In the genomic region with DNA sequence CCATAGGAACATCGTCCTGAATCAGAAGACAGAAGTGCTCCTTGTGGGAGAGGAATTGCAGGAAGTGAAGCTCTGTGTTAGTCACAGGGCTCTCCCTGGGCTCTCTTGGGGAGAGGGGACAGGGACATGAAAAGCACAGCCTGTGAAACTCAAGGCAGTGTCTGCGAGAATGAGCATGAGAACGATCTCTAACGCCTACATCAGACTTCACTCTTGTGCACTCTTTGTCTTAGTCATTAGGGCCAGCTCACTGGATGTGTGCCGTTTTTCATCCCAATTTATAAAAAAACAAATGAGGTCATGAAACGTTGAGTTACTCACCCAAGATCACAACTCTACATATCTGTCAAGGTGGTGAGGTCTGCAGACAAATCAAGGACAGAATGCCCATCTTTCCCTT, we compare ENCODE assay signal across 26 cellular contexts. TPM values are rescaled to one million over a fixed set of nuclear protein-coding genes. Genes with fewer than 3 reads are reported as not detected.
A peak's percentile ranks its signal among the peaks of the same experiment; 100 is the strongest.
DNase-seq lines count a peak whose midpoint lies in the region; ATAC-seq and TF ChIP-seq lines count a peak whose summit lies in the region.
"Had no signal": no experiment of that assay in that cellular context is flagged by ENCODE, and none has a peak within 500 bp of the region (broad histone marks: within the 10 kb centered on the region; RNA-seq: fewer than 3 reads in every experiment).

No MANE protein-coding gene starts in this region.

- no peaks in the 10 kb centered on the region for H3K4me1 Mint-ChIP-seq in activated naive CD4-positive, alpha-beta T cell treated with anti-CD3 and anti-CD28 coated beads for 36 hours (ENCODE audit: low read depth)

- H3K9me3 Mint-ChIP-seq in activated naive CD4-positive, alpha-beta T cell treated with anti-CD3 and anti-CD28 coated beads for 36 hours = peaks cover 8% of the 10 kb centered on the region

- TF ChIP-seq CTCF in fibroblast of pulmonary artery (IDR thresholded peaks at IDR 0.05; ENCODE audit: low read length, missing control alignments) = no peak

- DNase-seq in ELR (ENCODE audit: low read depth) (peak; percentile 69), NCI-H226 (peak; percentile 8), fibroblast of pulmonary artery (ENCODE audit: low read depth) (peak; percentile 17), renal cortical epithelial cell (ENCODE audit: low read depth) (peak; percentile 9), SIG-M5 treated with dmso at 0.1 percent for 504 hours (lab: John Stamatoyannopoulos, UW; ENCODE audit: unreplicated experiment) (no peak), NOMO-1 (lab: John Stamatoyannopoulos, UW; ENCODE audit: unreplicated experiment in 2 of 2) (no peak)
- DNase-seq in activated naive CD4-positive, alpha-beta T cell treated with anti-CD3 and anti-CD28 coated beads for 36 hours = no peak
- DNase-seq: activated CD4-positive, alpha-beta T cell treated with anti-CD3 and anti-CD28 coated beads for 1 hour; activated CD8-positive, alpha-beta T cell treated with anti-CD3 and anti-CD28 coated beads, Interleukin-2, amount 10 ng/mL, durations not matched to agents 7 days and 5 days; activated gamma-delta T cell; CD4-positive, CD25-positive, alpha-beta regulatory T cell; colonic mucosa; effector memory CD8-positive, alpha-beta T cell; GF-D8; H9; NCI-H1694; NCI-H2171; NCI-H524 treated with DMSO at 0.1 percent for 48 hours; NK-92 treated with Interleukin-12 subunit alpha and Interleukin-12 subunit beta, amount 100 ng/mL, for 24 hours; right lobe of liver; SJCRH30; T-helper 1 cell had no signal

- H3K27me3 Mint-ChIP-seq in activated naive CD4-positive, alpha-beta T cell treated with anti-CD3 and anti-CD28 coated beads for 36 hours (ENCODE audit: low read depth) = peaks cover 62% of the 10 kb centered on the region

- peaks cover 2% of the 10 kb centered on the region for H3K36me3 Mint-ChIP-seq in activated naive CD4-positive, alpha-beta T cell treated with anti-CD3 and anti-CD28 coated beads for 36 hours (ENCODE audit: low read depth)
- H3K36me3 Mint-ChIP-seq: CD4-positive, CD25-positive, alpha-beta regulatory T cell had no signal

- intact Hi-C loops in activated naive CD4-positive, alpha-beta T cell treated with anti-CD3 and anti-CD28 coated beads for 36 hours (cut with micrococcal nuclease) = no loop called here

- ATAC-seq in GM21619 (IDR thresholded peaks at IDR 0.05; ENCODE audit: unreplicated experiment) = no peak
- ATAC-seq: activated CD8-positive, alpha-beta T cell treated with anti-CD3 and anti-CD28 coated beads, Interleukin-2, amount 10 ng/mL, durations not matched to agents 7 days and 5 days; effector memory CD8-positive, alpha-beta T cell; natural killer cell treated with Interleukin-12 subunit alpha and Interleukin-12 subunit beta and Interleukin-15 and Interleukin-18, amount 100 ng/mL, for 72 hours; Panc1; right lobe of liver had no signal

- no peak overlapping the region for H3K27ac Mint-ChIP-seq in activated naive CD4-positive, alpha-beta T cell treated with anti-CD3 and anti-CD28 coated beads for 36 hours
- H3K27ac Mint-ChIP-seq: activated CD8-positive, alpha-beta T cell treated with anti-CD3 and anti-CD28 coated beads, Interleukin-2, amount 10 ng/mL, durations not matched to agents 7 days and 5 days; CD4-positive, CD25-positive, alpha-beta regulatory T cell; effector memory CD8-positive, alpha-beta T cell; H9; natural killer cell treated with Interleukin-12 subunit alpha and Interleukin-12 subunit beta and Interleukin-15 and Interleukin-18, amount 100 ng/mL, for 72 hours; stimulated activated naive CD8-positive, alpha-beta T cell treated with anti-CD3 and anti-CD28 coated beads, Interleukin-15, Interleukin-2, amounts not matched to agents 100 ng/mL and 50 ng/mL, for 24 hours had no signal

- CTCF ChIA-PET in activated naive CD4-positive, alpha-beta T cell treated with anti-CD3 and anti-CD28 coated beads for 36 hours (lab: Charles Lee) = no interaction called here

- H3K4me3 ChIP-seq in fibroblast of pulmonary artery (replicated peaks; ENCODE audit: low read depth, low read length) = no peak overlapping the region
- H3K4me3 ChIP-seq: colonic mucosa, right lobe of liver, SJCRH30 had no signal

- no peak overlapping the region for H3K4me3 Mint-ChIP-seq in activated naive CD4-positive, alpha-beta T cell treated with anti-CD3 and anti-CD28 coated beads for 36 hours
- H3K4me3 Mint-ChIP-seq: activated CD8-positive, alpha-beta T cell treated with anti-CD3 and anti-CD28 coated beads, Interleukin-2, amount 10 ng/mL, durations not matched to agents 7 days and 5 days; CD4-positive, CD25-positive, alpha-beta regulatory T cell; effector memory CD8-positive, alpha-beta T cell; H9; natural killer cell treated with Interleukin-12 subunit alpha and Interleukin-12 subunit beta and Interleukin-15 and Interleukin-18, amount 100 ng/mL, for 72 hours; stimulated activated naive CD8-positive, alpha-beta T cell treated with anti-CD3 and anti-CD28 coated beads, Interleukin-15, Interleukin-2, amounts not matched to agents 100 ng/mL and 50 ng/mL, for 24 hours had no signal

RNA-seq across cellular contexts. Expression of a gene that starts 27.0 kb away (rescaled TPM):
- total RNA-seq in renal cortical epithelial cell = 0.20 TPM in 1 of 2 replicates, not detected in the other
- not detected for total RNA-seq in activated naive CD4-positive, alpha-beta T cell treated with anti-CD3 and anti-CD28 coated beads for 36 hours
- total RNA-seq: activated CD8-positive, alpha-beta T cell treated with anti-CD3 and anti-CD28 coated beads, Interleukin-2, amount 10 ng/mL, durations not matched to agents 7 days and 5 days; CD4-positive, CD25-positive, alpha-beta regulatory T cell; natural killer cell treated with Interleukin-12 subunit alpha and Interleukin-12 subunit beta and Interleukin-15 and Interleukin-18, amount 100 ng/mL, for 72 hours; SJCRH30 had no signal

Comparison
In these comparisons a context has a peak if more than half of its experiments do, and no peak if none do; other contexts are left out.
1. DNase-seq: peak in ELR (single experiment), NCI-H226 (single experiment), fibroblast of pulmonary artery (single experiment) and renal cortical epithelial cell (single experiment); none in SIG-M5 treated with dmso at 0.1 percent for 504 hours (single experiment), activated naive CD4-positive, alpha-beta T cell treated with anti-CD3 and anti-CD28 coated beads for 36 hours (single experiment) and NOMO-1 (0 of 2).